ENCODE assay signal across 8 cellular contexts in genomic region chr14:95155044-95155443, GRCh38. TPM values are rescaled to one million over a fixed set of nuclear protein-coding genes. Genes with fewer than 3 reads are reported as not detected.
DNase-seq lines count a peak whose midpoint lies in the region; ATAC-seq and TF ChIP-seq lines count a peak whose summit lies in the region.

No MANE protein-coding gene starts in this region.

- no peaks in the 10 kb centered on the region for H3K27me3 ChIP-seq in left ventricle myocardium inferior (ENCODE audit: low read depth)
- H3K27me3 ChIP-seq in lower lobe of right lung (ENCODE audit: low read depth): no peaks in the 10 kb centered on the region
- no peaks in the 10 kb centered on the region for H3K27me3 ChIP-seq in vagina

- peak overlapping the region; percentile 84 for H3K4me3 Mint-ChIP-seq in activated naive CD8-positive, alpha-beta T cell treated with anti-CD3 and anti-CD28 coated beads for 36 hours
- no peak overlapping the region for H3K4me3 Mint-ChIP-seq in endothelial cell (ENCODE audit: unreplicated experiment)

- no peaks in the 10 kb centered on the region for H3K9me3 ChIP-seq in left ventricle myocardium inferior (replicated peaks)
- no peaks in the 10 kb centered on the region for H3K9me3 ChIP-seq in lower lobe of right lung
- H3K9me3 ChIP-seq in vagina: no peaks in the 10 kb centered on the region

- no peak for TF ChIP-seq CTCF in left ventricle myocardium inferior (IDR thresholded peaks at IDR 0.05; ENCODE audit: borderline replicate concordance)
- no peak for TF ChIP-seq CTCF in lower lobe of right lung (IDR thresholded peaks at IDR 0.05)
- no peak for TF ChIP-seq CTCF in vagina (IDR thresholded peaks at IDR 0.05)
- TF ChIP-seq CTCF in endothelial cell (IDR thresholded peaks at IDR 0.05; ENCODE audit: unreplicated experiment): no peak

- ATAC-seq in left ventricle myocardium superior (no peak), lower lobe of right lung (no peak), sciatic nerve (no peak)

- no peaks in the 10 kb centered on the region for H3K9me3 Mint-ChIP-seq in activated naive CD8-positive, alpha-beta T cell treated with anti-CD3 and anti-CD28 coated beads for 36 hours
- H3K9me3 Mint-ChIP-seq in endothelial cell (ENCODE audit: unreplicated experiment): peaks cover 4% of the 10 kb centered on the region

- H3K4me3 ChIP-seq in left ventricle myocardium inferior (peak overlapping the region; percentile 91), lower lobe of right lung (peak overlapping the region; percentile 78), vagina (peak overlapping the region in 1 of 2 donors; percentile 63)

- H3K27ac Mint-ChIP-seq in activated naive CD8-positive, alpha-beta T cell treated with anti-CD3 and anti-CD28 coated beads for 36 hours: peak overlapping the region; percentile 81
- H3K27ac Mint-ChIP-seq in endothelial cell (ENCODE audit: unreplicated experiment): no peak overlapping the region

- peaks cover 23% of the 10 kb centered on the region for H3K36me3 Mint-ChIP-seq in activated naive CD8-positive, alpha-beta T cell treated with anti-CD3 and anti-CD28 coated beads for 36 hours
- H3K36me3 Mint-ChIP-seq in endothelial cell (ENCODE audit: low read depth, unreplicated experiment): peaks cover 9% of the 10 kb centered on the region

- no peak for TF ChIP-seq POLR2A in vagina (IDR thresholded peaks at IDR 0.05)

- intact Hi-C loops in left ventricle myocardium inferior (cut with micrococcal nuclease): no loop called here
- intact Hi-C loops in left ventricle myocardium superior (cut with micrococcal nuclease): no loop called here
- intact Hi-C loops in lower lobe of right lung (cut with DNase I): no loop called here
- intact Hi-C loops in vagina (cut with DNase I): no loop called here
- intact Hi-C loops in sciatic nerve (cut with DNase I): no loop called here

- H3K4me1 Mint-ChIP-seq in activated naive CD8-positive, alpha-beta T cell treated with anti-CD3 and anti-CD28 coated beads for 36 hours: peaks cover 53% of the 10 kb centered on the region
- H3K4me1 Mint-ChIP-seq in endothelial cell (ENCODE audit: unreplicated experiment): peaks cover 33% of the 10 kb centered on the region

- H3K36me3 ChIP-seq in left ventricle myocardium inferior (no peaks in the 10 kb centered on the region), lower lobe of right lung (no peaks in the 10 kb centered on the region), vagina (no peaks in the 10 kb centered on the region)

- H3K4me1 ChIP-seq in left ventricle myocardium inferior (peaks cover 75% of the 10 kb centered on the region), lower lobe of right lung (peaks cover 75% of the 10 kb centered on the region), vagina (peaks cover 69% of the 10 kb centered on the region)

- H3K27ac ChIP-seq in left ventricle myocardium inferior (replicated peaks) (no peak overlapping the region), lower lobe of right lung (no peak overlapping the region), vagina (peak overlapping the region; percentile 87)

- DNase-seq in left ventricle myocardium inferior (no peak), left ventricle myocardium superior (no peak), lower lobe of right lung (no peak), vagina (ENCODE audit: extremely low spot score in 2 of 2) (no peak), endothelial cell (ENCODE audit: low spot score) (no peak), NCI-H526 treated with DMSO at 0.1 percent for 48 hours (lab: John Stamatoyannopoulos, UW) (no peak), sciatic nerve (ENCODE audit: low spot score) (no peak)
- DNase-seq in activated naive CD8-positive, alpha-beta T cell treated with anti-CD3 and anti-CD28 coated beads for 36 hours: no peak

- H3K27me3 Mint-ChIP-seq in activated naive CD8-positive, alpha-beta T cell treated with anti-CD3 and anti-CD28 coated beads for 36 hours: no peaks in the 10 kb centered on the region
- peaks cover 13% of the 10 kb centered on the region for H3K27me3 Mint-ChIP-seq in endothelial cell (ENCODE audit: unreplicated experiment)

RNA-seq across cellular contexts. Expression of gene DICER1, which starts 2.3 kb away (rescaled TPM):
- 22.1 TPM for total RNA-seq in left ventricle myocardium inferior
- 23.2 TPM for total RNA-seq in left ventricle myocardium superior
- 10 to 100 TPM; 53.1 to 60.3 TPM for total RNA-seq in activated naive CD8-positive, alpha-beta T cell treated with anti-CD3 and anti-CD28 coated beads for 36 hours
- total RNA-seq in lower lobe of right lung: 66.4 TPM
- 68.3 TPM for total RNA-seq in vagina
- 69.2 TPM for total RNA-seq in endothelial cell (ENCODE audit: unreplicated experiment)
- 92.0 TPM for total RNA-seq in sciatic nerve
